21 cellular contexts compared by ENCODE assay signal in genomic region chr1:56125316-56125715, GRCh38.
DNase-seq lines count a peak whose midpoint lies in the region; ATAC-seq, FAIRE-seq and TF ChIP-seq lines count a peak whose summit lies in the region.
"Had no signal": no experiment of that assay in that cellular context is flagged by ENCODE, and none has a peak within 500 bp of the region (broad histone marks: within the 10 kb centered on the region; RNA-seq: fewer than 3 reads in every experiment).

No MANE protein-coding gene starts in this region.

- no peak overlapping the region for H3K18ac ChIP-seq in mesendoderm (ENCODE audit: low read length)

- TF ChIP-seq POLR2A in GM12892 (IDR thresholded peaks at IDR 0.05; ENCODE audit: low read depth, low read length) (no peak), lower leg skin (IDR thresholded peaks at IDR 0.05) (no peak)

- H3K27ac Mint-ChIP-seq in natural killer cell treated with Interleukin-12 subunit alpha and Interleukin-12 subunit beta and Interleukin-15 and Interleukin-18, amount 100 ng/mL, for 72 hours, result no peak overlapping the region
- H3K27ac Mint-ChIP-seq: CD4-positive, CD25-positive, alpha-beta regulatory T cell had no signal

- H4K8ac ChIP-seq in mesendoderm (ENCODE audit: low read depth, low read length), result no peak overlapping the region

- no peak overlapping the region for H2BK120ac ChIP-seq in mesendoderm (ENCODE audit: low read depth, low read length)

- H3K4ac ChIP-seq in mesendoderm (ENCODE audit: low read depth, low read length), result no peak overlapping the region

- H3K36me3 ChIP-seq in mammary epithelial cell (ENCODE audit: insufficient read depth, low read length), result no peaks in the 10 kb centered on the region
- no peaks in the 10 kb centered on the region for H3K36me3 ChIP-seq in mesendoderm (ENCODE audit: control insufficient read depth, insufficient read depth, low read length)

- H3K9me3 Mint-ChIP-seq in natural killer cell treated with Interleukin-12 subunit alpha and Interleukin-12 subunit beta and Interleukin-15 and Interleukin-18, amount 100 ng/mL, for 72 hours, result peaks cover 6% of the 10 kb centered on the region

- no peak for DNase-seq in GM12892 (ENCODE audit: insufficient read length)
- DNase-seq in NCI-H2107 treated with DMSO at 0.1 percent for 48 hours (lab: John Stamatoyannopoulos, UW; ENCODE audit: unreplicated experiment), result peak; percentile 98
- peak; percentile 84 for DNase-seq in mammary epithelial cell
- peak; percentile 11 for DNase-seq in mesendoderm
- DNase-seq in natural killer cell treated with Interleukin-12 subunit alpha and Interleukin-12 subunit beta and Interleukin-15 and Interleukin-18, amount 100 ng/mL, for 72 hours (ENCODE audit: low spot score), result no peak
- no peak for DNase-seq in SW480 (ENCODE audit: low spot score)
- DNase-seq in lower leg skin (ENCODE audit: low spot score in 2 of 2), result no peak
- DNase-seq: CD4-positive, CD25-positive, alpha-beta regulatory T cell; DMS79; GM23248; KG1; NCI-H1092 treated with DMSO at 0.1 percent for 48 hours; NCI-H1436 treated with DMSO at 0.1 percent for 48 hours; NCI-H1930; NCI-H446; NCI-H526; RPMI8226; SIG-M5; SK-N-SH had no signal

- no peak overlapping the region for H3K4me3 Mint-ChIP-seq in natural killer cell treated with Interleukin-12 subunit alpha and Interleukin-12 subunit beta and Interleukin-15 and Interleukin-18, amount 100 ng/mL, for 72 hours
- H3K4me3 Mint-ChIP-seq: CD4-positive, CD25-positive, alpha-beta regulatory T cell had no signal

- no peak overlapping the region for H3K9ac ChIP-seq in mammary epithelial cell (ENCODE audit: insufficient read depth, low read length)
- H3K9ac ChIP-seq in mesendoderm (ENCODE audit: low read length), result no peak overlapping the region
- H3K9ac ChIP-seq: GM23248, SK-N-SH had no signal

- H3K27ac ChIP-seq in mammary epithelial cell (ENCODE audit: insufficient read depth, low read depth, low read length), result peak overlapping the region; percentile 2
- no peak overlapping the region for H3K27ac ChIP-seq in mesendoderm (ENCODE audit: low read depth, low read length)
- H3K27ac ChIP-seq: GM23248 had no signal

- H3K9me3 ChIP-seq in mammary epithelial cell (replicated peaks; ENCODE audit: insufficient read depth, low read length), result peaks cover 4% of the 10 kb centered on the region

- H3K79me2 ChIP-seq in mammary epithelial cell (ENCODE audit: insufficient read depth, low read length), result no peaks in the 10 kb centered on the region
- H3K79me2 ChIP-seq in mesendoderm (ENCODE audit: control insufficient read depth, insufficient read depth, low read length), result no peaks in the 10 kb centered on the region

- no peak for ATAC-seq in natural killer cell treated with Interleukin-12 subunit alpha and Interleukin-12 subunit beta and Interleukin-15 and Interleukin-18, amount 100 ng/mL, for 72 hours
- ATAC-seq: HCT116 had no signal

- CTCF ChIA-PET in mammary epithelial cell (lab: Charles Lee; ENCODE audit: low non-redundant PET), result no interaction called here

- H3K36me3 Mint-ChIP-seq in natural killer cell treated with Interleukin-12 subunit alpha and Interleukin-12 subunit beta and Interleukin-15 and Interleukin-18, amount 100 ng/mL, for 72 hours, result no peaks in the 10 kb centered on the region
- H3K36me3 Mint-ChIP-seq: CD4-positive, CD25-positive, alpha-beta regulatory T cell had no signal

- in situ Hi-C loops in mammary epithelial cell (cut with MboI; ENCODE audit: low sequenced_read_pairs in 2 of 2), result no loop called here

- H3K4me1 ChIP-seq in mammary epithelial cell (ENCODE audit: insufficient read depth, low read length) (peaks cover 10% of the 10 kb centered on the region), mesendoderm (ENCODE audit: control insufficient read depth, low read depth, low read length) (no peaks in the 10 kb centered on the region)

- peak; percentile 21 for FAIRE-seq in GM12892 (lab: Jason Lieb, UNC)
- FAIRE-seq: GM12891 had no signal

- no peak overlapping the region for H2BK15ac ChIP-seq in mesendoderm (replicated peaks; ENCODE audit: low read depth)

- no peaks in the 10 kb centered on the region for H4K20me1 ChIP-seq in mammary epithelial cell (ENCODE audit: insufficient read depth, low read length)

- no peak overlapping the region for H2AK5ac ChIP-seq in mesendoderm (ENCODE audit: low read length)

- dilution Hi-C loops in mammary epithelial cell (cut with HindIII; ENCODE audit: low sequenced_read_pairs), result no loop called here

- H3K27me3 ChIP-seq in mammary epithelial cell (ENCODE audit: insufficient read depth, low read length), result no peaks in the 10 kb centered on the region
- no peaks in the 10 kb centered on the region for H3K27me3 ChIP-seq in mesendoderm (ENCODE audit: insufficient read depth, low read length, poor library complexity)

- 0% methylated on average over 3 of the region's 3 CpGs for WGBS in mammary epithelial cell (ENCODE audit: low coverage, missing lambda C conversion rate)
- no CpG with 5 or more reads among the region's 3 CpGs for WGBS in mesendoderm (ENCODE audit: extremely low coverage, insufficient coverage, low lambda C conversion rate)
- 63 to 64% methylated on average over 3 of the region's 3 CpGs for WGBS in lower leg skin, 2 donors

- peaks cover 5 to 31% of the 10 kb centered on the region in 2 donors for H3K27me3 Mint-ChIP-seq in natural killer cell treated with Interleukin-12 subunit alpha and Interleukin-12 subunit beta and Interleukin-15 and Interleukin-18, amount 100 ng/mL, for 72 hours
- H3K27me3 Mint-ChIP-seq: CD4-positive, CD25-positive, alpha-beta regulatory T cell had no signal

- H3K4me1 Mint-ChIP-seq in natural killer cell treated with Interleukin-12 subunit alpha and Interleukin-12 subunit beta and Interleukin-15 and Interleukin-18, amount 100 ng/mL, for 72 hours (ENCODE audit: low read depth in 2 of 2), result no peaks in the 10 kb centered on the region
- H3K4me1 Mint-ChIP-seq: CD4-positive, CD25-positive, alpha-beta regulatory T cell had no signal

- H3K4me2 ChIP-seq in mammary epithelial cell (ENCODE audit: insufficient read depth, low read depth, low read length) (peak overlapping the region; percentile 6), mesendoderm (ENCODE audit: low read length) (no peak overlapping the region)
- H3K4me2 ChIP-seq: SK-N-SH had no signal

- H3K23ac ChIP-seq in mesendoderm (ENCODE audit: low read length), result no peak overlapping the region

- no TSS peak for BruUV-seq in mammary epithelial cell (replicated peaks; lab: Mats Ljungman, UMichigan)

- peak overlapping the region; percentile 61 for H2AFZ ChIP-seq in mammary epithelial cell (ENCODE audit: low read depth, low read length)
- H2AFZ ChIP-seq: GM23248 had no signal

- intact Hi-C loops in mammary epithelial cell (cut with micrococcal nuclease) (loop anchor here (10.0 kb wide), 1 partner anchor 449 kb away; the partner anchor contains the start of gene PLPP3), lower leg skin (cut with DNase I; ENCODE audit: low total_unique reads) (no loop called here)

- TF ChIP-seq CTCF in mammary epithelial cell (conservative IDR thresholded peaks at IDR 0.05 in 1 of 2, IDR thresholded peaks at IDR 0.05 in 1 of 2; ENCODE audit: extremely low read depth in 1 of 2, insufficient read depth in 1 of 2, low read depth in 1 of 2, low read length in 2 of 2), result no peak
- no peak for TF ChIP-seq CTCF in lower leg skin (IDR thresholded peaks at IDR 0.05)

- no peak overlapping the region for H4K5ac ChIP-seq in mesendoderm (ENCODE audit: low read length)

- no peaks in the 10 kb centered on the region for H3K79me1 ChIP-seq in mesendoderm (ENCODE audit: low read length)

- H2BK5ac ChIP-seq in mesendoderm (ENCODE audit: low read length), result no peak overlapping the region

- H3K4me3 ChIP-seq in mammary epithelial cell (replicated peaks in 1 of 3; ENCODE audit: insufficient read depth in 1 of 3, low read depth in 2 of 3, low read length in 3 of 3) (no peak overlapping the region), mesendoderm (ENCODE audit: low read length) (no peak overlapping the region), lower leg skin (ENCODE audit: low read depth, poor library complexity, severe bottlenecking) (no peak overlapping the region)
- H3K4me3 ChIP-seq: GM23248 had no signal

- H3K56ac ChIP-seq in mesendoderm (ENCODE audit: low read length), result no peak overlapping the region

Comparison
In these comparisons a context has a peak if more than half of its experiments do, and no peak if none do; other contexts are left out.
1. DNase-seq: peak in NCI-H2107 treated with DMSO at 0.1 percent for 48 hours (single experiment), mammary epithelial cell (single experiment) and mesendoderm (single experiment); none in GM12892 (single experiment), natural killer cell treated with Interleukin-12 subunit alpha and Interleukin-12 subunit beta and Interleukin-15 and Interleukin-18, amount 100 ng/mL, for 72 hours (single experiment), SW480 (single experiment) and lower leg skin (0 of 2).